In genomic region chr21:33898546-33898945, GRCh38 we compare ENCODE assay signal across 18 cellular contexts.
DNase-seq lines count a peak whose midpoint lies in the region; ATAC-seq lines count a peak whose summit lies in the region.
"Had no signal": no experiment of that assay in that cellular context is flagged by ENCODE, and none has a peak within 500 bp of the region (broad histone marks: within the 10 kb centered on the region; RNA-seq: fewer than 3 reads in every experiment).

No MANE protein-coding gene starts in this region.

- H3K36me3 ChIP-seq in stomach smooth muscle (ENCODE audit: control insufficient read depth in 2 of 2, insufficient read depth in 2 of 2, low read length in 2 of 2), result peaks cover 16 to 18% of the 10 kb centered on the region in 2 donors

- ATAC-seq in HG03565 (IDR thresholded peaks at IDR 0.05; ENCODE audit: unreplicated experiment), result no peak

- no peak overlapping the region for H3K9ac ChIP-seq in stomach smooth muscle (ENCODE audit: low read length in 2 of 2)

- no peak overlapping the region for H3K4me3 ChIP-seq in stomach smooth muscle (ENCODE audit: low read length in 2 of 2)

- peak overlapping the region; percentile 31 for H3K27ac ChIP-seq in stomach smooth muscle (ENCODE audit: low read length)
- H3K27ac ChIP-seq: C4-2B, HL-60 had no signal

- peaks cover 11% of the 10 kb centered on the region for H3K4me1 ChIP-seq in stomach smooth muscle (ENCODE audit: control insufficient read depth, insufficient read depth, low read length)

- H3K27me3 ChIP-seq in stomach smooth muscle (ENCODE audit: control insufficient read depth in 1 of 2, insufficient read depth in 2 of 2, low read length in 2 of 2), result no peaks in the 10 kb centered on the region

- no peaks in the 10 kb centered on the region for H3K9me3 ChIP-seq in stomach smooth muscle (ENCODE audit: control insufficient read depth in 2 of 2, low read length in 2 of 2)

- DNase-seq in EL (peak; percentile 39), astrocyte of the hippocampus (ENCODE audit: low read depth, low spot score) (peak; percentile 86), iris pigment epithelial cell (ENCODE audit: low read depth) (peak; percentile 76), GF-D8 (lab: John Stamatoyannopoulos, UW) (no peak), NCI-H82 treated with DMSO at 0.1 percent for 48 hours (lab: John Stamatoyannopoulos, UW; ENCODE audit: unreplicated experiment) (no peak), NCI-H187 treated with DMSO at 0.1 percent for 48 hours (lab: John Stamatoyannopoulos, UW) (no peak)
- DNase-seq: H9, NCI-H1417, NCI-H1930, NCI-H2171, NCI-H446 treated with DMSO at 0.1 percent for 48 hours, OCI-M1, RPMI8226, SIG-M5 had no signal

Comparison
In these comparisons a context has a peak if more than half of its experiments do, and no peak if none do; other contexts are left out.
1. DNase-seq: peak in EL (single experiment), astrocyte of the hippocampus (single experiment) and iris pigment epithelial cell (single experiment); none in GF-D8 (single experiment), NCI-H82 treated with DMSO at 0.1 percent for 48 hours (single experiment) and NCI-H187 treated with DMSO at 0.1 percent for 48 hours (single experiment).